ENCODE assay signal across 1 cellular context in the genomic region with DNA sequence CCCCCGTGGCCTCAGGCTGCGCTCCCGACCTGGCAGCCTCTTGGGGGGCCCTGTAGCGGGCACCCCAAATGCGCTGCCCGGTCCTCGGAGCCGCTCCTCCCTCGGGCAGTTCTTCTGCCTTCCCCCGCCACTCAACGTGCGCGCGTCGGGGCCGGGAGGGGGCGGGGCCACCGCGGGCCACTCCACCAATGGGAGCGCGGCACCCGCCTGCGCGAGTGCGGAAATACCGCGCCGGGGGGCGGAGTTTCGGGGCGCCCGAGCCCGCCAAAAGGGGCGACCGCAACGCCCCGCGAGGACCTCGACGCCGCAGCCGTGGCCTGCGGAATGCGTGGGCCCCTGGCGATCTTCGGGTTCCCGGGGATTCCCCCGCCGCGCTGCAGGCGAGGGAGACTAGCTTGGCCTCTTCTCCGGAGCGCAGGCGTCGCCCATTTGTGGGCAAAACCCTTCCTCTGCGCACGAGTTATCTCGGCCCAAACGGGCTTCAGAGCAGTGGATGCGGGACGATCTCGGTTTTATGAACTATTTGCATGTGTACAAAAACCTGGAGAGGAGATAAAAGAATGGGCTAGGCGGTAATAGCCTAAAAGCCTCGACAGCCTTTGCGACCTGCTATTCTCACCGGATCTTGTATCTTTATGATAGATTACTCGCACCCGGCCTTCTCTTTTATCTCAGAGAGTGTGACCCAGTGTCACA.
TF ChIP-seq lines count a peak whose summit lies in the region.

A gene with protein sequence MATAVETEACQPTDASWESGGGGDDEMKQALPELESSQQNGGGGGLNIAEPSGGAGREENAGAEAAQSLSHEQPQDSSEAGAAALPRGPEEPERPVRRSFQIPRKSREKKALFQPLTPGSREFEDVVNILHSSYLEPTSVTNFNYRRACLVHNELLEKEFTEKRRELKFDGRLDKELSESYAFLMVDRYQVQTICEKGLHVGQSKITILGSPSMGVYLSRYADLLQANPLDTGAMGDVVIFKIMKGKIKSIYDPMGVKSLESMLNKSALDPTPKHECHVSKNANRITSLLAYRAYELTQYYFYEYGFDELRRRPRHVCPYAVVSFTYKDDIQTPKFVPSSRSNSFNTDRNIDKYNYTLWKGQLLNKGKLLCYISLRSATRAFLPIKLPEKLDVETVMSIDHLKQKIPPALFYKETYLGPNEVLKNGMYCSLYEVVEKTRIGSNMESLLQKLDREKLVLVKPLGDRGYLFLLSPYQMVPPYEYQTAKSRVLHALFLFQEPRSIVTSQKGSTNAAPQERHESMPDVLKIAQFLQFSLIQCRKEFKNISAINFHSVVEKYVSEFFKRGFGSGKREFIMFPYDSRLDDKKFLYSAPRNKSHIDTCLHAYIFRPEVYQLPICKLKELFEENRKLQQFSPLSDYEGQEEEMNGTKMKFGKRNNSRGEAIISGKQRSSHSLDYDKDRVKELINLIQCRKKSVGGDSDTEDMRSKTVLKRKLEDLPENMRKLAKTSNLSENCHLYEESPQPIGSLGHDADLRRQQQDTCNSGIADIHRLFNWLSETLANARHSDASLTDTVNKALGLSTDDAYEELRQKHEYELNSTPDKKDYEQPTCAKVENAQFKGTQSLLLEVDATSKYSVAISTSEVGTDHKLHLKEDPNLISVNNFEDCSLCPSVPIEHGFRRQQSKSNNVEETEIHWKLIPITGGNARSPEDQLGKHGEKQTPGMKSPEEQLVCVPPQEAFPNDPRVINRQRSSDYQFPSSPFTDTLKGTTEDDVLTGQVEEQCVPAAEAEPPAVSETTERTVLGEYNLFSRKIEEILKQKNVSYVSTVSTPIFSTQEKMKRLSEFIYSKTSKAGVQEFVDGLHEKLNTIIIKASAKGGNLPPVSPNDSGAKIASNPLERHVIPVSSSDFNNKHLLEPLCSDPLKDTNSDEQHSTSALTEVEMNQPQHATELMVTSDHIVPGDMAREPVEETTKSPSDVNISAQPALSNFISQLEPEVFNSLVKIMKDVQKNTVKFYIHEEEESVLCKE (N-terminal part only) (minus strand): TSS at position 144 of the 696 bp plus-strand sequence. CDS start 259 bp downstream, outside the sequence.

TF ChIP-seq in K562, 482 proteins besides CTCF, POLR2A, EP300 and RAD21 (continued from another document and continues in another):
- TF ChIP-seq, protein P1, sequence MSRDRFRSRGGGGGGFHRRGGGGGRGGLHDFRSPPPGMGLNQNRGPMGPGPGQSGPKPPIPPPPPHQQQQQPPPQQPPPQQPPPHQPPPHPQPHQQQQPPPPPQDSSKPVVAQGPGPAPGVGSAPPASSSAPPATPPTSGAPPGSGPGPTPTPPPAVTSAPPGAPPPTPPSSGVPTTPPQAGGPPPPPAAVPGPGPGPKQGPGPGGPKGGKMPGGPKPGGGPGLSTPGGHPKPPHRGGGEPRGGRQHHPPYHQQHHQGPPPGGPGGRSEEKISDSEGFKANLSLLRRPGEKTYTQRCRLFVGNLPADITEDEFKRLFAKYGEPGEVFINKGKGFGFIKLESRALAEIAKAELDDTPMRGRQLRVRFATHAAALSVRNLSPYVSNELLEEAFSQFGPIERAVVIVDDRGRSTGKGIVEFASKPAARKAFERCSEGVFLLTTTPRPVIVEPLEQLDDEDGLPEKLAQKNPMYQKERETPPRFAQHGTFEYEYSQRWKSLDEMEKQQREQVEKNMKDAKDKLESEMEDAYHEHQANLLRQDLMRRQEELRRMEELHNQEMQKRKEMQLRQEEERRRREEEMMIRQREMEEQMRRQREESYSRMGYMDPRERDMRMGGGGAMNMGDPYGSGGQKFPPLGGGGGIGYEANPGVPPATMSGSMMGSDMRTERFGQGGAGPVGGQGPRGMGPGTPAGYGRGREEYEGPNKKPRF (IDR thresholded peaks at IDR 0.05; ENCODE audit: low read depth, low read length), result no peak
- no peak for TF ChIP-seq RFX5 (IDR thresholded peaks at IDR 0.05; ENCODE audit: low read depth, low read length)
- TF ChIP-seq WHSC1 (IDR thresholded peaks at IDR 0.05; ENCODE audit: low read length), result no peak
- TF ChIP-seq ESRRA (IDR thresholded peaks at IDR 0.05; ENCODE audit: borderline replicate concordance, low read depth), result peak; percentile 66; the same call in 1 of the 2 replicates
- TF ChIP-seq MAZ (CRISPR knock-in tag; conservative IDR thresholded peaks at IDR 0.05 in 1 of 2, IDR thresholded peaks at IDR 0.05 in 1 of 2), result peak; percentile 29 to 81; a peak in 3 of 4 replicates
- TF ChIP-seq, protein P2, sequence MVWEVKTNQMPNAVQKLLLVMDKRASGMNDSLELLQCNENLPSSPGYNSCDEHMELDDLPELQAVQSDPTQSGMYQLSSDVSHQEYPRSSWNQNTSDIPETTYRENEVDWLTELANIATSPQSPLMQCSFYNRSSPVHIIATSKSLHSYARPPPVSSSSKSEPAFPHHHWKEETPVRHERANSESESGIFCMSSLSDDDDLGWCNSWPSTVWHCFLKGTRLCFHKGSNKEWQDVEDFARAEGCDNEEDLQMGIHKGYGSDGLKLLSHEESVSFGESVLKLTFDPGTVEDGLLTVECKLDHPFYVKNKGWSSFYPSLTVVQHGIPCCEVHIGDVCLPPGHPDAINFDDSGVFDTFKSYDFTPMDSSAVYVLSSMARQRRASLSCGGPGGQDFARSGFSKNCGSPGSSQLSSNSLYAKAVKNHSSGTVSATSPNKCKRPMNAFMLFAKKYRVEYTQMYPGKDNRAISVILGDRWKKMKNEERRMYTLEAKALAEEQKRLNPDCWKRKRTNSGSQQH (CRISPR knock-in tag; IDR thresholded peaks at IDR 0.05), result no peak
- TF ChIP-seq CCAR2 (IDR thresholded peaks at IDR 0.05; ENCODE audit: low read depth, low read length), result no peak
- peak; percentile 59; the same call in 1 of the 2 replicates for TF ChIP-seq DMBX1 (CRISPR knock-in tag; IDR thresholded peaks at IDR 0.05; ENCODE audit: borderline replicate concordance)
- TF ChIP-seq NCOR1 (IDR thresholded peaks at IDR 0.05), result no peak
- no peak for TF ChIP-seq OTX1 (CRISPR knock-in tag; IDR thresholded peaks at IDR 0.05)
- no peak for TF ChIP-seq PCBP1 (IDR thresholded peaks at IDR 0.05; ENCODE audit: low read depth, low read length, poor library complexity, severe bottlenecking)
- TF ChIP-seq FOS (IDR thresholded peaks at IDR 0.05; ENCODE audit: extremely low read depth, insufficient read length), result no peak
- TF ChIP-seq MED1 (CRISPR knock-in tag; IDR thresholded peaks at IDR 0.05; ENCODE audit: borderline replicate concordance), result no peak
- no peak for TF ChIP-seq SRSF3 (IDR thresholded peaks at IDR 0.05; ENCODE audit: insufficient read depth, low read length)
- TF ChIP-seq ZNF175 (CRISPR knock-in tag; IDR thresholded peaks at IDR 0.05; ENCODE audit: low read depth), result no peak
- TF ChIP-seq, protein P3, sequence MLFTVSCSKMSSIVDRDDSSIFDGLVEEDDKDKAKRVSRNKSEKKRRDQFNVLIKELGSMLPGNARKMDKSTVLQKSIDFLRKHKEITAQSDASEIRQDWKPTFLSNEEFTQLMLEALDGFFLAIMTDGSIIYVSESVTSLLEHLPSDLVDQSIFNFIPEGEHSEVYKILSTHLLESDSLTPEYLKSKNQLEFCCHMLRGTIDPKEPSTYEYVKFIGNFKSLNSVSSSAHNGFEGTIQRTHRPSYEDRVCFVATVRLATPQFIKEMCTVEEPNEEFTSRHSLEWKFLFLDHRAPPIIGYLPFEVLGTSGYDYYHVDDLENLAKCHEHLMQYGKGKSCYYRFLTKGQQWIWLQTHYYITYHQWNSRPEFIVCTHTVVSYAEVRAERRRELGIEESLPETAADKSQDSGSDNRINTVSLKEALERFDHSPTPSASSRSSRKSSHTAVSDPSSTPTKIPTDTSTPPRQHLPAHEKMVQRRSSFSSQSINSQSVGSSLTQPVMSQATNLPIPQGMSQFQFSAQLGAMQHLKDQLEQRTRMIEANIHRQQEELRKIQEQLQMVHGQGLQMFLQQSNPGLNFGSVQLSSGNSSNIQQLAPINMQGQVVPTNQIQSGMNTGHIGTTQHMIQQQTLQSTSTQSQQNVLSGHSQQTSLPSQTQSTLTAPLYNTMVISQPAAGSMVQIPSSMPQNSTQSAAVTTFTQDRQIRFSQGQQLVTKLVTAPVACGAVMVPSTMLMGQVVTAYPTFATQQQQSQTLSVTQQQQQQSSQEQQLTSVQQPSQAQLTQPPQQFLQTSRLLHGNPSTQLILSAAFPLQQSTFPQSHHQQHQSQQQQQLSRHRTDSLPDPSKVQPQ (CRISPR knock-in tag; IDR thresholded peaks at IDR 0.05; ENCODE audit: borderline replicate concordance), result no peak
- no peak for TF ChIP-seq RBM22 (IDR thresholded peaks at IDR 0.05; ENCODE audit: low read depth, low read length, poor library complexity, severe bottlenecking)
- TF ChIP-seq, protein P4, sequence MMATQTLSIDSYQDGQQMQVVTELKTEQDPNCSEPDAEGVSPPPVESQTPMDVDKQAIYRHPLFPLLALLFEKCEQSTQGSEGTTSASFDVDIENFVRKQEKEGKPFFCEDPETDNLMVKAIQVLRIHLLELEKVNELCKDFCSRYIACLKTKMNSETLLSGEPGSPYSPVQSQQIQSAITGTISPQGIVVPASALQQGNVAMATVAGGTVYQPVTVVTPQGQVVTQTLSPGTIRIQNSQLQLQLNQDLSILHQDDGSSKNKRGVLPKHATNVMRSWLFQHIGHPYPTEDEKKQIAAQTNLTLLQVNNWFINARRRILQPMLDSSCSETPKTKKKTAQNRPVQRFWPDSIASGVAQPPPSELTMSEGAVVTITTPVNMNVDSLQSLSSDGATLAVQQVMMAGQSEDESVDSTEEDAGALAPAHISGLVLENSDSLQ (IDR thresholded peaks at IDR 0.05), result peak; percentile 87
- no peak for TF ChIP-seq EZH2 (IDR thresholded peaks at IDR 0.05; ENCODE audit: borderline replicate concordance, low read depth, low read length)
- TF ChIP-seq ZNF12 (CRISPR knock-in tag; IDR thresholded peaks at IDR 0.05), result peak; percentile 72; the same call in 1 of the 2 replicates
- no peak for TF ChIP-seq COPS2 (conservative IDR thresholded peaks at IDR 0.05)
- TF ChIP-seq, protein P5, sequence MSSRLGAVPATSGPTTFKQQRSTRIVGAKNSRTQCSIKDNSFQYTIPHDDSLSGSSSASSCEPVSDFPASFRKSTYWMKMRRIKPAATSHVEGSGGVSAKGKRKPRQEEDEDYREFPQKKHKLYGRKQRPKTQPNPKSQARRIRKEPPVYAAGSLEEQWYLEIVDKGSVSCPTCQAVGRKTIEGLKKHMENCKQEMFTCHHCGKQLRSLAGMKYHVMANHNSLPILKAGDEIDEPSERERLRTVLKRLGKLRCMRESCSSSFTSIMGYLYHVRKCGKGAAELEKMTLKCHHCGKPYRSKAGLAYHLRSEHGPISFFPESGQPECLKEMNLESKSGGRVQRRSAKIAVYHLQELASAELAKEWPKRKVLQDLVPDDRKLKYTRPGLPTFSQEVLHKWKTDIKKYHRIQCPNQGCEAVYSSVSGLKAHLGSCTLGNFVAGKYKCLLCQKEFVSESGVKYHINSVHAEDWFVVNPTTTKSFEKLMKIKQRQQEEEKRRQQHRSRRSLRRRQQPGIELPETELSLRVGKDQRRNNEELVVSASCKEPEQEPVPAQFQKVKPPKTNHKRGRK (tag; IDR thresholded peaks at IDR 0.05), result no peak
- TF ChIP-seq, protein P6, sequence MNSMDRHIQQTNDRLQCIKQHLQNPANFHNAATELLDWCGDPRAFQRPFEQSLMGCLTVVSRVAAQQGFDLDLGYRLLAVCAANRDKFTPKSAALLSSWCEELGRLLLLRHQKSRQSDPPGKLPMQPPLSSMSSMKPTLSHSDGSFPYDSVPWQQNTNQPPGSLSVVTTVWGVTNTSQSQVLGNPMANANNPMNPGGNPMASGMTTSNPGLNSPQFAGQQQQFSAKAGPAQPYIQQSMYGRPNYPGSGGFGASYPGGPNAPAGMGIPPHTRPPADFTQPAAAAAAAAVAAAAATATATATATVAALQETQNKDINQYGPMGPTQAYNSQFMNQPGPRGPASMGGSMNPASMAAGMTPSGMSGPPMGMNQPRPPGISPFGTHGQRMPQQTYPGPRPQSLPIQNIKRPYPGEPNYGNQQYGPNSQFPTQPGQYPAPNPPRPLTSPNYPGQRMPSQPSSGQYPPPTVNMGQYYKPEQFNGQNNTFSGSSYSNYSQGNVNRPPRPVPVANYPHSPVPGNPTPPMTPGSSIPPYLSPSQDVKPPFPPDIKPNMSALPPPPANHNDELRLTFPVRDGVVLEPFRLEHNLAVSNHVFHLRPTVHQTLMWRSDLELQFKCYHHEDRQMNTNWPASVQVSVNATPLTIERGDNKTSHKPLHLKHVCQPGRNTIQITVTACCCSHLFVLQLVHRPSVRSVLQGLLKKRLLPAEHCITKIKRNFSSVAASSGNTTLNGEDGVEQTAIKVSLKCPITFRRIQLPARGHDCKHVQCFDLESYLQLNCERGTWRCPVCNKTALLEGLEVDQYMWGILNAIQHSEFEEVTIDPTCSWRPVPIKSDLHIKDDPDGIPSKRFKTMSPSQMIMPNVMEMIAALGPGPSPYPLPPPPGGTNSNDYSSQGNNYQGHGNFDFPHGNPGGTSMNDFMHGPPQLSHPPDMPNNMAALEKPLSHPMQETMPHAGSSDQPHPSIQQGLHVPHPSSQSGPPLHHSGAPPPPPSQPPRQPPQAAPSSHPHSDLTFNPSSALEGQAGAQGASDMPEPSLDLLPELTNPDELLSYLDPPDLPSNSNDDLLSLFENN (IDR thresholded peaks at IDR 0.05; ENCODE audit: low read depth in 2 of 2, low read length in 2 of 2), result no peak
- TF ChIP-seq, protein P7, sequence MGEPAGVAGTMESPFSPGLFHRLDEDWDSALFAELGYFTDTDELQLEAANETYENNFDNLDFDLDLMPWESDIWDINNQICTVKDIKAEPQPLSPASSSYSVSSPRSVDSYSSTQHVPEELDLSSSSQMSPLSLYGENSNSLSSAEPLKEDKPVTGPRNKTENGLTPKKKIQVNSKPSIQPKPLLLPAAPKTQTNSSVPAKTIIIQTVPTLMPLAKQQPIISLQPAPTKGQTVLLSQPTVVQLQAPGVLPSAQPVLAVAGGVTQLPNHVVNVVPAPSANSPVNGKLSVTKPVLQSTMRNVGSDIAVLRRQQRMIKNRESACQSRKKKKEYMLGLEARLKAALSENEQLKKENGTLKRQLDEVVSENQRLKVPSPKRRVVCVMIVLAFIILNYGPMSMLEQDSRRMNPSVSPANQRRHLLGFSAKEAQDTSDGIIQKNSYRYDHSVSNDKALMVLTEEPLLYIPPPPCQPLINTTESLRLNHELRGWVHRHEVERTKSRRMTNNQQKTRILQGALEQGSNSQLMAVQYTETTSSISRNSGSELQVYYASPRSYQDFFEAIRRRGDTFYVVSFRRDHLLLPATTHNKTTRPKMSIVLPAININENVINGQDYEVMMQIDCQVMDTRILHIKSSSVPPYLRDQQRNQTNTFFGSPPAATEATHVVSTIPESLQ (CRISPR knock-in tag; IDR thresholded peaks at IDR 0.05), result peak; percentile 98
- no peak for TF ChIP-seq NFRKB (IDR thresholded peaks at IDR 0.05; ENCODE audit: low read depth)
- peak; percentile 92 for TF ChIP-seq LCOR (CRISPR knock-in tag; IDR thresholded peaks at IDR 0.05)
- peak; percentile 62 for TF ChIP-seq STAG1 (CRISPR knock-in tag; IDR thresholded peaks at IDR 0.05; ENCODE audit: borderline replicate concordance)
- TF ChIP-seq TRIM28 (IDR thresholded peaks at IDR 0.05), result no peak
- TF ChIP-seq DDX20 (tag; IDR thresholded peaks at IDR 0.05; ENCODE audit: low read depth), result no peak
- no peak for TF ChIP-seq MIER1 (IDR thresholded peaks at IDR 0.05; ENCODE audit: low read depth)
- TF ChIP-seq, protein P8, sequence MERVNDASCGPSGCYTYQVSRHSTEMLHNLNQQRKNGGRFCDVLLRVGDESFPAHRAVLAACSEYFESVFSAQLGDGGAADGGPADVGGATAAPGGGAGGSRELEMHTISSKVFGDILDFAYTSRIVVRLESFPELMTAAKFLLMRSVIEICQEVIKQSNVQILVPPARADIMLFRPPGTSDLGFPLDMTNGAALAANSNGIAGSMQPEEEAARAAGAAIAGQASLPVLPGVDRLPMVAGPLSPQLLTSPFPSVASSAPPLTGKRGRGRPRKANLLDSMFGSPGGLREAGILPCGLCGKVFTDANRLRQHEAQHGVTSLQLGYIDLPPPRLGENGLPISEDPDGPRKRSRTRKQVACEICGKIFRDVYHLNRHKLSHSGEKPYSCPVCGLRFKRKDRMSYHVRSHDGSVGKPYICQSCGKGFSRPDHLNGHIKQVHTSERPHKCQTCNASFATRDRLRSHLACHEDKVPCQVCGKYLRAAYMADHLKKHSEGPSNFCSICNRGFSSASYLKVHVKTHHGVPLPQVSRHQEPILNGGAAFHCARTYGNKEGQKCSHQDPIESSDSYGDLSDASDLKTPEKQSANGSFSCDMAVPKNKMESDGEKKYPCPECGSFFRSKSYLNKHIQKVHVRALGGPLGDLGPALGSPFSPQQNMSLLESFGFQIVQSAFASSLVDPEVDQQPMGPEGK (CRISPR knock-in tag; IDR thresholded peaks at IDR 0.05; ENCODE audit: borderline replicate concordance), result no peak
- no peak for TF ChIP-seq ZNF184 (CRISPR knock-in tag; IDR thresholded peaks at IDR 0.05)
